Comparison of ENCODE assay signal across 11 cellular contexts in the genomic region with DNA sequence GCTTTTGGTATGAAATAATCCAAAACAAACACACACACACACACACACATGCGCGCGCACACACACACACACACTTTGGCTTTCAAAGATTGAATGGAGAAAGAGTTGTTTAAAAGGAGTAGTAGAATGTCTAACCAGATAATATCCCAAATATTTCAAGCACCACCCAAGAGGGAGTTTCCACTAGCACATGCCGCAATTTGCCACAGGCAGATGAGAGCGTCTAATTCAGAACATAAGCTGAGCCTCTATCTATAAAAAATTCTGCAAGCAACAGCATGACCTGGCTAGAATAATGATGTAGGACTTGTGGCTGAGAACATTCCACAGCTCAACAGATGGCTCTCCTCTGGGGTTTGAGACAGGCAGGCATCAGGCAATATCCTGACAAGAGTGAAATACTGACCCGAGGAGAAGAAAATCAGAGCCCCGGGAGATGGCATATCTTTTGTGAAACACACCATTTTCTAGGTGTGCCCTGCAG.
DNase-seq lines count a peak whose midpoint lies in the region; ATAC-seq and TF ChIP-seq lines count a peak whose summit lies in the region.
"Had no signal": no experiment of that assay in that cellular context is flagged by ENCODE, and none has a peak within 500 bp of the region (broad histone marks: within the 10 kb centered on the region; RNA-seq: fewer than 3 reads in every experiment).

No MANE protein-coding gene starts in this region.

- peak; percentile 89 for DNase-seq in AG04449 (ENCODE audit: low read depth, low spot score)
- DNase-seq in NCI-H226: peak; percentile 52
- no peak for DNase-seq in esophagus squamous epithelium (lab: John Stamatoyannopoulos, UW)
- no peak for DNase-seq in lung (ENCODE audit: low spot score)
- no peak for DNase-seq in HuH-7.5 (ENCODE audit: low spot score)
- DNase-seq in CD14-positive monocyte (ENCODE audit: low spot score): no peak
- DNase-seq: activated naive CD4-positive, alpha-beta T cell; WERI-Rb-1 had no signal

- no peak overlapping the region for H3K4me3 Mint-ChIP-seq in CD14-positive monocyte
- H3K4me3 Mint-ChIP-seq: neural crest cell had no signal

- no peaks in the 10 kb centered on the region for H3K4me1 Mint-ChIP-seq in CD14-positive monocyte

- H3K9me3 Mint-ChIP-seq in CD14-positive monocyte: peaks cover 0 to 7% (median 0%) of the 10 kb centered on the region in 7 donors

- POLR2A ChIA-PET in AG04449 (lab: Yijun Ruan, JAX): interaction anchor here (0.6 to 1.0 kb wide), 3 partner anchors 13 to 63 kb away, joined by 3 read pairs; no protein-coding TSS in a partner anchor

- H3K27ac Mint-ChIP-seq in CD14-positive monocyte: no peak overlapping the region

- ATAC-seq in lung (ENCODE audit: insufficient read depth, low FRiP score): peak; percentile 55
- ATAC-seq in GM18870 (IDR thresholded peaks at IDR 0.05; ENCODE audit: unreplicated experiment): no peak
- no peak for ATAC-seq in GM21367 (IDR thresholded peaks at IDR 0.05; ENCODE audit: unreplicated experiment)

- no peak overlapping the region for H3K4me3 ChIP-seq in AG04449 (ENCODE audit: low read depth, low read length)
- peak overlapping the region in 1 of 4 donors; percentile 12 for H3K4me3 ChIP-seq in esophagus squamous epithelium
- H3K4me3 ChIP-seq in lung: no peak overlapping the region

- H3K27me3 ChIP-seq in esophagus squamous epithelium: no peaks in the 10 kb centered on the region
- H3K27me3 ChIP-seq in lung (ENCODE audit: control insufficient read depth, insufficient read depth): no peaks in the 10 kb centered on the region

- TF ChIP-seq CTCF in AG04449 (IDR thresholded peaks at IDR 0.05; ENCODE audit: insufficient read depth, low read length, missing control alignments) (no peak), esophagus squamous epithelium (IDR thresholded peaks at IDR 0.05) (no peak), lung (IDR thresholded peaks at IDR 0.05; ENCODE audit: control extremely low read depth, extremely low read depth) (no peak), CD14-positive monocyte (IDR thresholded peaks at IDR 0.05) (no peak)

- H3K36me3 Mint-ChIP-seq in CD14-positive monocyte: no peaks in the 10 kb centered on the region

- intact Hi-C loops in esophagus squamous epithelium (cut with DNase I): no loop called here
- intact Hi-C loops in CD14-positive monocyte (cut with micrococcal nuclease): no loop called here

- H3K27me3 Mint-ChIP-seq in CD14-positive monocyte (ENCODE audit: low read depth in 3 of 3): no peaks in the 10 kb centered on the region

- TF ChIP-seq POLR2A in esophagus squamous epithelium (IDR thresholded peaks at IDR 0.05): no peak

- WGBS in esophagus squamous epithelium, 2 donors: 23 to 26% methylated on average over 7 of the region's 7 CpGs
- WGBS in lung, 2 donors: 48 to 75% methylated on average over 7 of the region's 7 CpGs

- H3K4me1 ChIP-seq in esophagus squamous epithelium: peaks cover 0 to 23% (median 8%) of the 10 kb centered on the region in 3 donors
- H3K4me1 ChIP-seq in lung (ENCODE audit: control insufficient read depth in 2 of 2, insufficient read depth in 2 of 2, low read length in 2 of 2): peaks cover 0 to 1% of the 10 kb centered on the region in 2 donors

- CTCF ChIA-PET in AG04449 (lab: Yijun Ruan, JAX): interaction anchor here (1.1 to 1.6 kb wide), 2 partner anchors 10 to 20 kb away, joined by 3 to 4 read pairs; no protein-coding TSS in a partner anchor

- H3K9me3 ChIP-seq in esophagus squamous epithelium: no peaks in the 10 kb centered on the region
- no peaks in the 10 kb centered on the region for H3K9me3 ChIP-seq in lung (ENCODE audit: control insufficient read depth in 2 of 2, insufficient read depth in 1 of 2, low read length in 1 of 2)

- H3K36me3 ChIP-seq in esophagus squamous epithelium (no peaks in the 10 kb centered on the region), lung (ENCODE audit: control insufficient read depth in 2 of 2, insufficient read depth in 2 of 2, low read length in 2 of 2) (no peaks in the 10 kb centered on the region)
- H3K36me3 ChIP-seq: WERI-Rb-1 had no signal

- peak overlapping the region in 3 of 4 donors; percentile 38 to 62 (median 48) for H3K27ac ChIP-seq in esophagus squamous epithelium
- no peak overlapping the region for H3K27ac ChIP-seq in lung (ENCODE audit: low read depth in 1 of 2, low read length in 1 of 2)
- H3K27ac ChIP-seq: WERI-Rb-1 had no signal

Comparison
In these comparisons a context has a peak if more than half of its experiments do, and no peak if none do; other contexts are left out.
1. DNase-seq: peak in AG04449 (single experiment) and NCI-H226 (single experiment); none in esophagus squamous epithelium (single experiment), lung (single experiment), HuH-7.5 (single experiment) and CD14-positive monocyte (single experiment).
2. H3K27ac ChIP-seq: peak in esophagus squamous epithelium (3 of 4); none in lung (0 of 2).